17 cellular contexts compared by ENCODE assay signal in the genomic region with DNA sequence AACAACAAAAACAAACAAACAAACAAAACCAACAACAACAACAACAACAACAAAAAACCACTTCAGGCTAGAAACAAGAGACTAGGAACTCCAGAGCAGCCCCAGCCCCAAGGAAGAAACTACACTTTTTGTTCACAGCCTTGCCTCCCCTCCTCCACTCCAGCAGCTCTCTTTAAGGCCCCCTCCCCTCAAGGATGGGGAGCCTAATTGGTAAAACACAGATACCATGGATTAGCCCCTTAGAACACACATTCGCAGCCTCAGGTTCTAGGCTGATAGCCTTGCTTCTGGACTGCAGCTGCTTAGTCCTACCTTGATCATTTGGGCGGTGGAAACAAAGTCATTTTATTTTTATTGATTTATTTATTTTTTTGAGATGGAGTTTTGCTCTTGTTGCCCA. TPM values are rescaled to one million over a fixed set of nuclear protein-coding genes. Genes with fewer than 3 reads are reported as not detected.
DNase-seq lines count a peak whose midpoint lies in the region; ATAC-seq and TF ChIP-seq lines count a peak whose summit lies in the region.
"Had no signal": no experiment of that assay in that cellular context is flagged by ENCODE, and none has a peak within 500 bp of the region (broad histone marks: within the 10 kb centered on the region; RNA-seq: fewer than 3 reads in every experiment).

No MANE protein-coding gene starts in this region.

- WGBS in psoas muscle, 3 donors = 81 to 86% (median 85%) methylated on average over 2 of the region's 2 CpGs

- peaks cover 38 to 67% (median 53%) of the 10 kb centered on the region in 4 donors for H3K4me1 Mint-ChIP-seq in CD4-positive, alpha-beta memory T cell
- H3K4me1 Mint-ChIP-seq in GM23338 (peaks cover 39% of the 10 kb centered on the region), brain (peaks cover 56% of the 10 kb centered on the region), CD14-positive monocyte (peaks cover 57% of the 10 kb centered on the region)

- POLR2A ChIA-PET in CD4-positive, alpha-beta memory T cell (lab: Charles Lee; ENCODE audit: partially characterized antibody) = interaction anchor here (1.2 to 2.5 kb wide), 3 partner anchors 8 to 69 kb away, joined by 6 to 8 read pairs (median 7); no protein-coding TSS in a partner anchor

- H3K36me3 ChIP-seq in CD4-positive, alpha-beta memory T cell (ENCODE audit: insufficient read depth, low read length) = peaks cover 43% of the 10 kb centered on the region
- H3K36me3 ChIP-seq in GM23338 (ENCODE audit: insufficient read depth) = peaks cover 28% of the 10 kb centered on the region
- H3K36me3 ChIP-seq in psoas muscle (ENCODE audit: insufficient read depth in 1 of 2, low read depth in 1 of 2) = peaks cover 12 to 50% of the 10 kb centered on the region in 2 donors

- no peak overlapping the region for H2AFZ ChIP-seq in GM23338

- TF ChIP-seq CTCF in GM23338 (conservative IDR thresholded peaks at IDR 0.05; ENCODE audit: low read depth in 2 of 2) (no peak), brain (conservative IDR thresholded peaks at IDR 0.05) (no peak), psoas muscle (IDR thresholded peaks at IDR 0.05) (no peak), CD14-positive monocyte (IDR thresholded peaks at IDR 0.05) (no peak)

- no peak overlapping the region for H3K4me3 ChIP-seq in CD4-positive, alpha-beta memory T cell (ENCODE audit: low read length in 2 of 2)
- H3K4me3 ChIP-seq in GM23338 (no peak overlapping the region), psoas muscle (no peak overlapping the region)
- H3K4me3 ChIP-seq: BLaER1, body of pancreas had no signal

- H3K4me3 Mint-ChIP-seq in CD4-positive, alpha-beta memory T cell = peak overlapping the region in 4 of 8 donors; percentile 58 to 69 (median 60)
- H3K4me3 Mint-ChIP-seq in GM23338 (no peak overlapping the region), brain (peak overlapping the region in 2 of 5 experiments; percentile 9 to 32), CD14-positive monocyte (no peak overlapping the region)

- H3K4me1 ChIP-seq in CD4-positive, alpha-beta memory T cell (ENCODE audit: insufficient read depth, low read length) = peaks cover 66% of the 10 kb centered on the region
- H3K4me1 ChIP-seq in GM23338 (ENCODE audit: insufficient read depth) = peaks cover 36% of the 10 kb centered on the region
- peaks cover 81% of the 10 kb centered on the region for H3K4me1 ChIP-seq in psoas muscle

- H3K36me3 Mint-ChIP-seq in CD4-positive, alpha-beta memory T cell = peaks cover 28 to 36% of the 10 kb centered on the region in 2 donors
- peaks cover 43% of the 10 kb centered on the region for H3K36me3 Mint-ChIP-seq in GM23338 (ENCODE audit: low read depth)
- H3K36me3 Mint-ChIP-seq in brain = peaks cover 37% of the 10 kb centered on the region
- H3K36me3 Mint-ChIP-seq in CD14-positive monocyte = peaks cover 43 to 50% of the 10 kb centered on the region in 2 donors

- no peak overlapping the region for H3K27ac ChIP-seq in CD4-positive, alpha-beta memory T cell (ENCODE audit: low read depth, low read length)
- H3K27ac ChIP-seq in GM23338 (ENCODE audit: low read depth) (no peak overlapping the region), psoas muscle (peak overlapping the region; percentile 100)
- H3K27ac ChIP-seq: BLaER1 had no signal

- CTCF ChIA-PET in CD4-positive, alpha-beta memory T cell (lab: Charles Lee; ENCODE audit: partially characterized antibody) = interaction anchor here (0.7 to 4.6 kb wide), 6 partner anchors 14 to 79 kb away, joined by 3 to 45 read pairs (median 4); no protein-coding TSS in a partner anchor

- intact Hi-C loops in CD4-positive, alpha-beta memory T cell (cut with micrococcal nuclease) = loop anchor here (2.0 kb wide), 1 partner anchor 16 kb away; the partner anchor contains the start of gene CTDSP2
- intact Hi-C loops in psoas muscle (cut with DNase I) (no loop called here), CD14-positive monocyte (cut with micrococcal nuclease) (loop anchor here in 1 of 2 donors (2.0 kb wide), 1 partner anchor 74 kb away; no protein-coding TSS in a partner anchor)

- H3K27ac Mint-ChIP-seq in CD4-positive, alpha-beta memory T cell = peak overlapping the region; percentile 42 to 87 (median 72)
- H3K27ac Mint-ChIP-seq in GM23338 = peak overlapping the region; percentile 75; the same call in 1 of the 2 replicates
- H3K27ac Mint-ChIP-seq in brain = peak overlapping the region in 4 of 5 experiments; percentile 44 to 90 (median 74)
- H3K27ac Mint-ChIP-seq in CD14-positive monocyte = peak overlapping the region in 2 of 7 donors; percentile 37 to 61

- no peaks in the 10 kb centered on the region for H3K9me3 Mint-ChIP-seq in CD4-positive, alpha-beta memory T cell
- H3K9me3 Mint-ChIP-seq in GM23338 = no peaks in the 10 kb centered on the region
- no peaks in the 10 kb centered on the region for H3K9me3 Mint-ChIP-seq in brain
- no peaks in the 10 kb centered on the region for H3K9me3 Mint-ChIP-seq in CD14-positive monocyte

- no peaks in the 10 kb centered on the region for H3K27me3 ChIP-seq in CD4-positive, alpha-beta memory T cell (ENCODE audit: insufficient read depth, low read length)
- H3K27me3 ChIP-seq in GM23338 (ENCODE audit: insufficient read depth) (no peaks in the 10 kb centered on the region), psoas muscle (ENCODE audit: insufficient read depth in 3 of 3, low read length in 2 of 3) (no peaks in the 10 kb centered on the region)
- H3K27me3 ChIP-seq: BLaER1, body of pancreas, neutrophil had no signal

- no peak overlapping the region for H3K4me2 ChIP-seq in GM23338

- H3F3A ChIP-seq in GM23338 (replicated peaks; ENCODE audit: low read depth) = peaks cover 7% of the 10 kb centered on the region; the same call in 1 of the 2 replicates

- peaks cover 67% of the 10 kb centered on the region for H3K79me2 ChIP-seq in GM23338 (replicated peaks; ENCODE audit: insufficient read depth)

- ATAC-seq in GM23338 = no peak
- no peak for ATAC-seq in psoas muscle
- ATAC-seq in GM19463 (IDR thresholded peaks at IDR 0.05; ENCODE audit: unreplicated experiment) = no peak
- ATAC-seq in HG03196 (IDR thresholded peaks at IDR 0.05; ENCODE audit: unreplicated experiment) = no peak
- ATAC-seq: body of pancreas had no signal

- H3K27me3 Mint-ChIP-seq in CD4-positive, alpha-beta memory T cell = no peaks in the 10 kb centered on the region
- H3K27me3 Mint-ChIP-seq in GM23338 (ENCODE audit: insufficient read depth, low read depth, poor library complexity) (peaks cover 7% of the 10 kb centered on the region), brain (peaks cover 6% of the 10 kb centered on the region), CD14-positive monocyte (ENCODE audit: low read depth in 3 of 3) (peaks cover 0 to 3% (median 0%) of the 10 kb centered on the region in 3 donors)

- DNase-seq in CD4-positive, alpha-beta memory T cell = no peak
- DNase-seq in GM23338 (ENCODE audit: low spot score) (no peak), psoas muscle (no peak), CD14-positive monocyte (ENCODE audit: low spot score) (no peak)
- DNase-seq: activated CD4-positive, alpha-beta T cell treated with anti-CD3 and anti-CD28 coated beads, Interleukin-2, amount 50 U/mL, for 1 hour; body of pancreas; DMS79; head of caudate nucleus; islet precursor cell; NCI-H1436 treated with DMSO at 0.1 percent for 48 hours; stimulated activated CD4-positive, alpha-beta T cell treated with anti-CD3 and anti-CD28 coated beads, Interleukin-4, amount 100 ng/mL, for 1 hour; stimulated activated CD8-positive, alpha-beta memory T cell treated with anti-CD3 and anti-CD28 coated beads, Interleukin-4, amount 100 ng/mL, for 48 hours had no signal

- peaks cover 23% of the 10 kb centered on the region for H4K20me1 ChIP-seq in GM23338 (replicated peaks; ENCODE audit: insufficient read depth)

- H3K9me2 ChIP-seq in GM23338 (ENCODE audit: insufficient read depth) = no peaks in the 10 kb centered on the region

- no peaks in the 10 kb centered on the region for H3K9me3 ChIP-seq in CD4-positive, alpha-beta memory T cell (ENCODE audit: control insufficient read depth in 1 of 2, low read length in 2 of 2)
- no peaks in the 10 kb centered on the region for H3K9me3 ChIP-seq in psoas muscle
- H3K9me3 ChIP-seq: BLaER1, body of pancreas, neutrophil had no signal

RNA-seq across cellular contexts. Expression of gene AVIL, which starts 11.9 kb away (rescaled TPM):
- 10 to 100 TPM; 14.6 to 15.9 TPM for total RNA-seq in CD4-positive, alpha-beta memory T cell
- polyA plus RNA-seq in CD4-positive, alpha-beta memory T cell = under 1 TPM in 1 of 2 donors, not detected in 1; 0.68 TPM
- 0.12 and 0.17 TPM in 2 replicates for total RNA-seq in GM23338 (2014; rRNA removed; shearing (Covaris generic))
- polyA plus RNA-seq in GM23338 (2016; fragmentation: Nextera tagmentation; extraction: Ambion mirVana) = 0.59 and 1.3 TPM in 2 replicates
- polyA plus RNA-seq in brain (ENCODE audit: insufficient read depth, low read depth, low replicate concordance) = 1.0 TPM
- total RNA-seq in psoas muscle = 1 to 10 TPM; 1.9 to 7.5 (median 4.7) TPM
- polyA plus RNA-seq in psoas muscle = 1 to 10 TPM in 2 of 3 donors, under 1 TPM in 1; 0.94 to 4.6 (median 1.8) TPM
- under 1 TPM in 1 of 2 donors, not detected in 1; 0.11 TPM for polyA plus RNA-seq in CD14-positive monocyte

RNA-seq across cellular contexts. Expression of gene CTDSP2, which starts 16.1 kb away (rescaled TPM):
- total RNA-seq in CD4-positive, alpha-beta memory T cell = 100 to 1,000 TPM; 274 to 285 TPM
- 10 to 100 TPM; 57.7 to 74.8 TPM for polyA plus RNA-seq in CD4-positive, alpha-beta memory T cell
- total RNA-seq in GM23338 (2014; rRNA removed; shearing (Covaris generic)) = 66.3 and 81.9 TPM in 2 replicates
- polyA plus RNA-seq in GM23338 (2016; fragmentation: Nextera tagmentation; extraction: Ambion mirVana) = 20.8 and 22.8 TPM in 2 replicates
- 67.6 TPM for polyA plus RNA-seq in brain (ENCODE audit: insufficient read depth, low read depth, low replicate concordance)
- 10 to 100 TPM; 71.3 to 91.8 (median 80.0) TPM for total RNA-seq in psoas muscle
- polyA plus RNA-seq in psoas muscle = 10 to 100 TPM; 13.9 to 64.7 (median 44.5) TPM
- polyA plus RNA-seq in CD14-positive monocyte = 10 to 100 TPM; 59.1 to 70.2 TPM

RNA-seq across cellular contexts. Expression of gene TSFM, which starts 47.8 kb away (rescaled TPM):
- total RNA-seq in CD4-positive, alpha-beta memory T cell = 10 to 100 TPM; 18.9 to 22.2 TPM
- 10 to 100 TPM; 23.2 to 32.5 TPM for polyA plus RNA-seq in CD4-positive, alpha-beta memory T cell
- 29.5 and 30.9 TPM in 2 replicates for total RNA-seq in GM23338 (2014; rRNA removed; shearing (Covaris generic))
- polyA plus RNA-seq in GM23338 (2016; fragmentation: Nextera tagmentation; extraction: Ambion mirVana) = 41.7 and 43.1 TPM in 2 replicates
- 42.1 TPM for polyA plus RNA-seq in brain (ENCODE audit: insufficient read depth, low read depth, low replicate concordance)
- total RNA-seq in psoas muscle = 10 to 100 TPM; 31.5 to 52.8 (median 50.2) TPM
- polyA plus RNA-seq in psoas muscle = 10 to 100 TPM; 39.5 to 74.3 (median 59.2) TPM
- 10 to 100 TPM; 21.8 to 22.6 TPM for polyA plus RNA-seq in CD14-positive monocyte

RNA-seq across cellular contexts. Expression of gene EEF1AKMT3, which starts 58.0 kb away (rescaled TPM):
- total RNA-seq in CD4-positive, alpha-beta memory T cell = 1 to 10 TPM; 3.1 to 4.9 TPM
- polyA plus RNA-seq in CD4-positive, alpha-beta memory T cell = 10 to 100 TPM in 1 of 2 donors, 1 to 10 TPM in 1; 5.3 to 12.4 TPM
- 3.0 and 5.3 TPM in 2 replicates for total RNA-seq in GM23338 (2014; rRNA removed; shearing (Covaris generic))
- 1.3 and 1.7 TPM in 2 replicates for polyA plus RNA-seq in GM23338 (2016; fragmentation: Nextera tagmentation; extraction: Ambion mirVana)
- polyA plus RNA-seq in brain (ENCODE audit: insufficient read depth, low read depth, low replicate concordance) = 4.7 TPM
- total RNA-seq in psoas muscle = 1 to 10 TPM in 3 of 4 donors, under 1 TPM in 1; 0.89 to 1.9 (median 1.4) TPM
- 1 to 10 TPM in 1 of 3 donors, under 1 TPM in 2; 0.62 to 2.0 (median 0.66) TPM for polyA plus RNA-seq in psoas muscle
- polyA plus RNA-seq in CD14-positive monocyte = 1 to 10 TPM; 3.4 to 4.2 TPM

RNA-seq across cellular contexts. Expression of gene METTL1, which starts 58.5 kb away (rescaled TPM):
- 10 to 100 TPM in 1 of 2 experiments, 1 to 10 TPM in 1; 9.9 to 10.9 TPM for total RNA-seq in CD4-positive, alpha-beta memory T cell
- 10 to 100 TPM; 16.3 to 19.1 TPM for polyA plus RNA-seq in CD4-positive, alpha-beta memory T cell
- 12.2 and 18.9 TPM in 2 replicates for total RNA-seq in GM23338 (2014; rRNA removed; shearing (Covaris generic))
- polyA plus RNA-seq in GM23338 (2016; fragmentation: Nextera tagmentation; extraction: Ambion mirVana) = 39.5 and 47.0 TPM in 2 replicates
- 11.5 TPM for polyA plus RNA-seq in brain (ENCODE audit: insufficient read depth, low read depth, low replicate concordance)
- 10 to 100 TPM; 24.3 to 56.5 (median 30.4) TPM for total RNA-seq in psoas muscle
- 10 to 100 TPM; 18.8 to 80.9 (median 19.0) TPM for polyA plus RNA-seq in psoas muscle
- polyA plus RNA-seq in CD14-positive monocyte = 1 to 10 TPM; 3.4 to 3.7 TPM
